24 cellular contexts compared by ENCODE assay signal in the genomic region with DNA sequence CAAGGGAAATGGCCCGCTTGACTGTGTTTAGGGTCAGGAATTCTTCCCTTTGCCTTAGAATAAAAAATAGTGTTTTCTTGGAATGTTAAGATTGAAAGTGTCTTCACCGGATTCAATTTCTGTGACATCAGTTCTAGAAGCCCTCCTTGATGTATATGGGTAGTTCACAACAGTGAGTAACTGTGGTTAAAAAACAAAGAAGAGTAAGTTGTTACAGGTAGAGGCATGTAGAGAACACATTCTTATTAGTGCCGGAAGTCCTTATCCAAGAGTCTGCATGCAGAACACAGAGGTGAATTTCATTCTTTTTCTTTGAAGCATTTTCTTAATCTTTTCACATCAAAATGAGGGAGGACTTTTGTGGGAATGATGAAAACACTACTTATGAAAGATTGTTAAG.
"Had no signal": no experiment of that assay in that cellular context is flagged by ENCODE, and none has a peak within 500 bp of the region (broad histone marks: within the 10 kb centered on the region; RNA-seq: fewer than 3 reads in every experiment).

No MANE protein-coding gene starts in this region.

- DNase-seq: activated CD4-positive, alpha-beta T cell treated with anti-CD3 and anti-CD28 coated beads, Interleukin-2, amount 50 U/mL, for 1 hour; activated CD8-positive, alpha-beta memory T cell treated with anti-CD3 and anti-CD28 coated beads for 24 hours; activated CD8-positive, alpha-beta memory T cell treated with anti-CD3 and anti-CD28 coated beads, Interleukin-2, amount 50 U/mL, for 48 hours; activated effector memory CD4-positive, alpha-beta T cell treated with Interleukin-2 at 50 U/mL for 16 hours; activated naive CD4-positive, alpha-beta T cell treated with anti-CD3 and anti-CD28 coated beads, Interleukin-2, amount 50 U/mL, for 16 hours; activated T-cell treated with anti-CD3 and anti-CD28 coated beads, Interleukin-2, amount 50 U/mL, for 48 hours; effector CD8-positive, alpha-beta T cell; gastrocnemius medialis; head of caudate nucleus; left lung; mucosa of descending colon; naive B cell; ovary; psoas muscle; right cardiac atrium; stimulated activated CD4-positive, alpha-beta T cell treated with anti-CD3 and anti-CD28 coated beads, Interleukin-15, amount 100 ng/mL, for 24 hours; stimulated activated CD4-positive, alpha-beta T cell treated with anti-CD3 and anti-CD28 coated beads, Interleukin-2, amount 100 ng/mL, for 48 hours; stimulated activated naive CD8-positive, alpha-beta T cell treated with anti-CD3 and anti-CD28 coated beads, Interleukin-15, amount 100 ng/mL, for 72 hours had no signal

- H3K4me1 Mint-ChIP-seq: naive B cell; stimulated activated naive CD8-positive, alpha-beta T cell treated with anti-CD3 and anti-CD28 coated beads, Interleukin-15, amount 100 ng/mL, for 72 hours had no signal

- H3K27ac ChIP-seq: gastrocnemius medialis, left lung, ovary, psoas muscle, thoracic aorta had no signal

- FAIRE-seq: astrocyte, endothelial cell of umbilical vein had no signal

- H3K27ac Mint-ChIP-seq: stimulated activated naive CD8-positive, alpha-beta T cell treated with anti-CD3 and anti-CD28 coated beads, Interleukin-15, amount 100 ng/mL, for 72 hours; T-helper 1 cell treated with Interleukin-12 subunit alpha and Interleukin-12 subunit beta and Interleukin-4 antibody, amounts not matched to agents 30 μg/mL and 1 μg/mL, for 36 hours had no signal

- H3K9me3 ChIP-seq: gastrocnemius medialis, left lung, mucosa of descending colon, ovary, psoas muscle, thoracic aorta had no signal

- H3K27me3 ChIP-seq: gastrocnemius medialis, left lung, ovary had no signal

- H3K36me3 ChIP-seq: gastrocnemius medialis, left lung, ovary, thoracic aorta had no signal

- H3K4me3 Mint-ChIP-seq: naive B cell; stimulated activated naive CD8-positive, alpha-beta T cell treated with anti-CD3 and anti-CD28 coated beads, Interleukin-15, amount 100 ng/mL, for 72 hours; T-helper 1 cell treated with Interleukin-12 subunit alpha and Interleukin-12 subunit beta and Interleukin-4 antibody, amounts not matched to agents 30 μg/mL and 1 μg/mL, for 36 hours had no signal

- H3K36me3 Mint-ChIP-seq: naive B cell had no signal

- H3K4me3 ChIP-seq: gastrocnemius medialis, left lung, mucosa of descending colon, ovary, psoas muscle, skin epidermis, thoracic aorta had no signal

- H3K9me3 Mint-ChIP-seq: stimulated activated naive CD8-positive, alpha-beta T cell treated with anti-CD3 and anti-CD28 coated beads, Interleukin-15, amount 100 ng/mL, for 72 hours; T-helper 1 cell treated with Interleukin-12 subunit alpha and Interleukin-12 subunit beta and Interleukin-4 antibody, amounts not matched to agents 30 μg/mL and 1 μg/mL, for 36 hours had no signal

- ATAC-seq: activated CD4-positive, CD25-positive, alpha-beta regulatory T cell treated with anti-CD3 and anti-CD28 coated beads, Interleukin-2, amount 50 U/mL, for 24 hours; gastrocnemius medialis; left lung; mucosa of descending colon; psoas muscle; right cardiac atrium; stimulated activated naive CD8-positive, alpha-beta T cell treated with anti-CD3 and anti-CD28 coated beads, Interleukin-15, amount 100 ng/mL, for 72 hours had no signal
